Comparison of ENCODE assay signal across 9 cellular contexts in genomic region chr15:71691700-71692417, GRCh38.
DNase-seq lines count a peak whose midpoint lies in the region; ATAC-seq, FAIRE-seq and TF ChIP-seq lines count a peak whose summit lies in the region.
"Had no signal": no experiment of that assay in that cellular context is flagged by ENCODE, and none has a peak within 500 bp of the region (broad histone marks: within the 10 kb centered on the region; RNA-seq: fewer than 3 reads in every experiment).

No MANE protein-coding gene starts in this region.

- 21 to 24% methylated on average over 9 of the region's 9 CpGs for WGBS in pancreas, 2 donors

- FAIRE-seq in pancreas (lab: Jason Lieb, UNC) = no peak
- FAIRE-seq: K562 had no signal

- H3K9me3 ChIP-seq in RWPE2 (ENCODE audit: severe bottlenecking) (no peaks in the 10 kb centered on the region), pancreas (no peaks in the 10 kb centered on the region)

- no peaks in the 10 kb centered on the region for H3K36me3 ChIP-seq in RWPE2 (ENCODE audit: low read depth)
- no peaks in the 10 kb centered on the region for H3K36me3 ChIP-seq in pancreas

- ATAC-seq in RWPE2 (ENCODE audit: low read depth) = peak; percentile 90
- ATAC-seq in pancreas = peak; percentile 44 to 80 (median 64)
- ATAC-seq in GM18505 (IDR thresholded peaks at IDR 0.05; ENCODE audit: unreplicated experiment) = no peak
- ATAC-seq: K562 had no signal

- TF ChIP-seq CTCF in RWPE2 (IDR thresholded peaks at IDR 0.05; ENCODE audit: poor library complexity, severe bottlenecking) (no peak), fibroblast of mammary gland (conservative IDR thresholded peaks at IDR 0.05; ENCODE audit: control insufficient read depth, insufficient read depth, low read depth, low read length) (no peak), pancreas (IDR thresholded peaks at IDR 0.05) (no peak), dorsolateral prefrontal cortex (IDR thresholded peaks at IDR 0.05 in 54 of 56, conservative IDR thresholded peaks at IDR 0.05 in 2 of 56; ENCODE audit: low read depth in 1 of 56, partially characterized antibody in 56 of 56) (no peak)

- no peak for TF ChIP-seq POLR2A in GM18505 (IDR thresholded peaks at IDR 0.05; ENCODE audit: borderline replicate concordance, extremely low read depth, insufficient read depth, insufficient read length)

- H3K4me3 ChIP-seq in RWPE2 (ENCODE audit: severe bottlenecking) = no peak overlapping the region
- no peak overlapping the region for H3K4me3 ChIP-seq in fibroblast of mammary gland (ENCODE audit: control insufficient read depth, low read depth, low read length)
- no peak overlapping the region for H3K4me3 ChIP-seq in pancreas
- no peak overlapping the region for H3K4me3 ChIP-seq in dorsolateral prefrontal cortex
- H3K4me3 ChIP-seq: K562 had no signal

- peak; percentile 5 for DNase-seq in COLO829 (ENCODE audit: low spot score)
- no peak for DNase-seq in RWPE2 (ENCODE audit: low spot score)
- DNase-seq in fibroblast of mammary gland (ENCODE audit: low read depth) = peak; percentile 85
- DNase-seq in pancreas = no peak
- DNase-seq in dorsolateral prefrontal cortex = no peak
- DNase-seq in stimulated activated CD4-positive, alpha-beta T cell treated with anti-CD3 and anti-CD28 coated beads, Interleukin-4, amount 100 ng/mL, for 1 hour = no peak
- no peak for DNase-seq in DMS53 (lab: John Stamatoyannopoulos, UW)

- H3K27me3 ChIP-seq in RWPE2 (ENCODE audit: insufficient read depth, poor library complexity, severe bottlenecking) (no peaks in the 10 kb centered on the region), pancreas (no peaks in the 10 kb centered on the region), dorsolateral prefrontal cortex (peaks cover 0 to 6% (median 0%) of the 10 kb centered on the region in 45 donors)

- peak overlapping the region; percentile 51 for H3K27ac ChIP-seq in RWPE2 (ENCODE audit: poor library complexity, severe bottlenecking)
- H3K27ac ChIP-seq in pancreas = peak overlapping the region; percentile 10 to 52 (median 34)
- H3K27ac ChIP-seq in dorsolateral prefrontal cortex = peak overlapping the region in 25 of 59 donors; percentile 1 to 74 (median 37)

- H3K4me1 ChIP-seq in RWPE2 (ENCODE audit: insufficient read depth, poor library complexity, severe bottlenecking) = peaks cover 16% of the 10 kb centered on the region
- H3K4me1 ChIP-seq in pancreas = no peaks in the 10 kb centered on the region

- intact Hi-C loops in pancreas (cut with DNase I) (no loop called here), dorsolateral prefrontal cortex (cut with DNase I) (no loop called here)

Comparison
In these comparisons a context has a peak if more than half of its experiments do, and no peak if none do; other contexts are left out.
1. DNase-seq: peak in COLO829 (single experiment) and fibroblast of mammary gland (single experiment); none in RWPE2 (single experiment), pancreas (0 of 6), dorsolateral prefrontal cortex (0 of 10), stimulated activated CD4-positive, alpha-beta T cell treated with anti-CD3 and anti-CD28 coated beads, Interleukin-4, amount 100 ng/mL, for 1 hour (single experiment) and DMS53 (single experiment).